8 cellular contexts compared by ENCODE assay signal in genomic region chr2:65186872-65187851, GRCh38. TPM values are rescaled to one million over a fixed set of nuclear protein-coding genes. Genes with fewer than 3 reads are reported as not detected.
A peak's percentile ranks its signal among the peaks of the same experiment; 100 is the strongest.
DNase-seq lines count a peak whose midpoint lies in the region; ATAC-seq and TF ChIP-seq lines count a peak whose summit lies in the region.

No MANE protein-coding gene starts in this region.

- H3K79me2 ChIP-seq in PC-3 (ENCODE audit: low read length): no peaks in the 10 kb centered on the region

- no peaks in the 10 kb centered on the region for H3K36me3 Mint-ChIP-seq in naive thymus-derived CD4-positive, alpha-beta T cell
- no peaks in the 10 kb centered on the region for H3K36me3 Mint-ChIP-seq in stimulated activated effector memory CD8-positive, alpha-beta T cell treated with anti-CD3 and anti-CD28 coated beads, Interleukin-12 subunit alpha, Interleukin-12 subunit beta, amount 100 ng/mL, for 72 hours

- TF ChIP-seq CTCF in PC-3 (conservative IDR thresholded peaks at IDR 0.05; ENCODE audit: low read depth, low read length) (peak; percentile 91), esophagus squamous epithelium (IDR thresholded peaks at IDR 0.05) (peak; percentile 54 to 82 (median 76))

- CTCF ChIA-PET in PC-3 (lab: Charles Lee): interaction anchor here (0.5 to 1.2 kb wide), 7 partner anchors 9 to 133 kb away, joined by 3 to 29 read pairs (median 5); no protein-coding TSS in a partner anchor
- CTCF ChIA-PET in naive thymus-derived CD4-positive, alpha-beta T cell (lab: Charles Lee): interaction anchor here (0.6 to 1.5 kb wide), 7 partner anchors 40 to 271 kb away, joined by 3 to 8 read pairs (median 3); no protein-coding TSS in a partner anchor

- H3K9me3 ChIP-seq in PC-3 (ENCODE audit: low read length) (no peaks in the 10 kb centered on the region), esophagus squamous epithelium (no peaks in the 10 kb centered on the region)
- H3K9me3 ChIP-seq in naive thymus-derived CD4-positive, alpha-beta T cell (ENCODE audit: control insufficient read depth in 2 of 3, low read length in 3 of 3): no peaks in the 10 kb centered on the region

- H2AFZ ChIP-seq in PC-3 (ENCODE audit: low read length): peak overlapping the region; percentile 78

- peak overlapping the region in 1 of 9 donors; percentile 3 for H3K27ac Mint-ChIP-seq in naive thymus-derived CD4-positive, alpha-beta T cell
- peak overlapping the region; percentile 30 for H3K27ac Mint-ChIP-seq in stimulated activated effector memory CD8-positive, alpha-beta T cell treated with anti-CD3 and anti-CD28 coated beads, Interleukin-12 subunit alpha, Interleukin-12 subunit beta, amount 100 ng/mL, for 72 hours

- POLR2A ChIA-PET in PC-3 (lab: Charles Lee; ENCODE audit: unreplicated experiment): interaction anchor here (0.8 to 1.0 kb wide), 2 partner anchors 40 to 131 kb away, joined by 3 to 5 read pairs; partner anchors contain the start of genes ACTR2 and CEP68
- POLR2A ChIA-PET in naive thymus-derived CD4-positive, alpha-beta T cell (lab: Charles Lee): interaction anchor here (1.6 kb wide), 1 partner anchor 8 kb away, joined by 7 read pairs; no protein-coding TSS in a partner anchor

- H3K9me3 Mint-ChIP-seq in naive thymus-derived CD4-positive, alpha-beta T cell: peaks cover 0 to 1% (median 0%) of the 10 kb centered on the region in 11 donors
- no peaks in the 10 kb centered on the region for H3K9me3 Mint-ChIP-seq in stimulated activated effector memory CD8-positive, alpha-beta T cell treated with anti-CD3 and anti-CD28 coated beads, Interleukin-12 subunit alpha, Interleukin-12 subunit beta, amount 100 ng/mL, for 72 hours

- DNase-seq in AG08396 (ENCODE audit: low spot score) (peak; percentile 88), HPDE6-E6E7 (ENCODE audit: extremely low spot score) (peak; percentile 81), PC-3 (peak; percentile 90), esophagus squamous epithelium (lab: John Stamatoyannopoulos, UW) (no peak)
- DNase-seq in activated T-cell treated with anti-CD3 and anti-CD28 coated beads, Interleukin-2, amount 50 U/mL, for 1 hour: peak; percentile 68
- peak; percentile 23 to 71 (median 57) for DNase-seq in naive thymus-derived CD4-positive, alpha-beta T cell
- peak; percentile 30 to 77 for DNase-seq in stimulated activated effector memory CD8-positive, alpha-beta T cell treated with anti-CD3 and anti-CD28 coated beads, Interleukin-12 subunit alpha, Interleukin-12 subunit beta, amount 100 ng/mL, for 72 hours (ENCODE audit: low spot score in 2 of 2)

- no peak overlapping the region for H3K4me3 Mint-ChIP-seq in naive thymus-derived CD4-positive, alpha-beta T cell
- H3K4me3 Mint-ChIP-seq in stimulated activated effector memory CD8-positive, alpha-beta T cell treated with anti-CD3 and anti-CD28 coated beads, Interleukin-12 subunit alpha, Interleukin-12 subunit beta, amount 100 ng/mL, for 72 hours: no peak overlapping the region

- H3F3A ChIP-seq in PC-3 (ENCODE audit: low read length, unreplicated experiment): no peaks in the 10 kb centered on the region

- H3K27ac ChIP-seq in PC-3 (ENCODE audit: low read length) (peak overlapping the region; percentile 49), esophagus squamous epithelium (no peak overlapping the region)
- no peak overlapping the region for H3K27ac ChIP-seq in naive thymus-derived CD4-positive, alpha-beta T cell (ENCODE audit: low read depth, low read length)

- H3K27me3 ChIP-seq in PC-3 (ENCODE audit: low read length) (no peaks in the 10 kb centered on the region), esophagus squamous epithelium (no peaks in the 10 kb centered on the region)
- peaks cover 0 to 3% of the 10 kb centered on the region in 2 donors for H3K27me3 ChIP-seq in naive thymus-derived CD4-positive, alpha-beta T cell (ENCODE audit: control insufficient read depth in 2 of 2, insufficient read depth in 2 of 2, low read length in 2 of 2)

- H3K27me3 Mint-ChIP-seq in naive thymus-derived CD4-positive, alpha-beta T cell: peaks cover 4 to 37% (median 12%) of the 10 kb centered on the region in 5 donors

- H3K36me3 ChIP-seq in PC-3 (ENCODE audit: low read depth, low read length) (no peaks in the 10 kb centered on the region), esophagus squamous epithelium (no peaks in the 10 kb centered on the region)
- no peaks in the 10 kb centered on the region for H3K36me3 ChIP-seq in naive thymus-derived CD4-positive, alpha-beta T cell (ENCODE audit: control insufficient read depth in 2 of 3, insufficient read depth in 3 of 3, low read length in 3 of 3)

- no peak for TF ChIP-seq POLR2A in esophagus squamous epithelium (IDR thresholded peaks at IDR 0.05)

- intact Hi-C loops in PC-3 (cut with micrococcal nuclease) (loop anchor here (1.0 to 10.0 kb wide), 5 partner anchors 18 to 388 kb away; partner anchors contain the start of gene RAB1A), esophagus squamous epithelium (cut with DNase I) (loop anchor here (10.0 kb wide), 1 partner anchor 122 kb away; no protein-coding TSS in a partner anchor)
- intact Hi-C loops in naive thymus-derived CD4-positive, alpha-beta T cell (cut with micrococcal nuclease): loop anchor here (1.0 to 2.0 kb wide), 4 partner anchors 123 to 386 kb away; no protein-coding TSS in a partner anchor

- BruUV-seq in PC-3 (replicated peaks; lab: Mats Ljungman, UMichigan): no TSS peak

- H3K4me1 ChIP-seq in PC-3 (ENCODE audit: insufficient read depth, low read length) (peaks cover 18% of the 10 kb centered on the region), esophagus squamous epithelium (peaks cover 0 to 3% (median 3%) of the 10 kb centered on the region in 3 donors)
- H3K4me1 ChIP-seq in naive thymus-derived CD4-positive, alpha-beta T cell (ENCODE audit: control insufficient read depth in 2 of 2, insufficient read depth in 2 of 2, low read length in 2 of 2): no peaks in the 10 kb centered on the region

- ATAC-seq in GM18870 (IDR thresholded peaks at IDR 0.05; ENCODE audit: unreplicated experiment): peak; percentile 69
- ATAC-seq in PC-3: peak; percentile 81
- ATAC-seq in naive thymus-derived CD4-positive, alpha-beta T cell: peak; percentile 97
- peak; percentile 81 for ATAC-seq in stimulated activated effector memory CD8-positive, alpha-beta T cell treated with anti-CD3 and anti-CD28 coated beads, Interleukin-12 subunit alpha, Interleukin-12 subunit beta, amount 100 ng/mL, for 72 hours

- no peaks in the 10 kb centered on the region for H3K9me2 ChIP-seq in PC-3 (replicated peaks; ENCODE audit: low read length)

- H4K20me1 ChIP-seq in PC-3 (ENCODE audit: low read length): no peaks in the 10 kb centered on the region

- WGBS in esophagus squamous epithelium, 2 donors: 45 to 50% methylated on average over 14 to 15 of the region's 19 CpGs

- H3K9ac ChIP-seq in PC-3 (ENCODE audit: low read length): peak overlapping the region; percentile 30; the same call in 1 of the 2 replicates

- H3K4me3 ChIP-seq in PC-3 (ENCODE audit: low read length) (peak overlapping the region; percentile 29; the same call in 1 of the 2 replicates), esophagus squamous epithelium (no peak overlapping the region)
- H3K4me3 ChIP-seq in naive thymus-derived CD4-positive, alpha-beta T cell (ENCODE audit: low read length): no peak overlapping the region

- peaks cover 0 to 13% (median 9%) of the 10 kb centered on the region in 7 donors for H3K4me1 Mint-ChIP-seq in naive thymus-derived CD4-positive, alpha-beta T cell
- peaks cover 9% of the 10 kb centered on the region for H3K4me1 Mint-ChIP-seq in stimulated activated effector memory CD8-positive, alpha-beta T cell treated with anti-CD3 and anti-CD28 coated beads, Interleukin-12 subunit alpha, Interleukin-12 subunit beta, amount 100 ng/mL, for 72 hours

- peak overlapping the region; percentile 74 for H3K4me2 ChIP-seq in PC-3 (ENCODE audit: low read length)

RNA-seq across cellular contexts. Expression of gene ACTR2, which starts 40.5 kb away (rescaled TPM):
- total RNA-seq in PC-3 (2014; rRNA removed) (56.7 and 67.2 TPM in 2 replicates), esophagus squamous epithelium (100 to 1,000 TPM in 1 of 4 donors, 10 to 100 TPM in 3; 70.6 to 124 (median 91.1) TPM)
- total RNA-seq in naive thymus-derived CD4-positive, alpha-beta T cell: 100 to 1,000 TPM; 180 to 435 (median 287) TPM
- polyA plus RNA-seq in naive thymus-derived CD4-positive, alpha-beta T cell: 100 to 1,000 TPM; 233 to 237 TPM

RNA-seq across cellular contexts. Expression of gene RAB1A, which starts 57.3 kb away (rescaled TPM):
- total RNA-seq in PC-3 (2014; rRNA removed) (96.9 and 97.3 TPM in 2 replicates), esophagus squamous epithelium (100 to 1,000 TPM in 1 of 4 donors, 10 to 100 TPM in 3; 72.6 to 101 (median 78.3) TPM)
- 10 to 100 TPM; 48.8 to 78.6 (median 65.8) TPM for total RNA-seq in naive thymus-derived CD4-positive, alpha-beta T cell
- polyA plus RNA-seq in naive thymus-derived CD4-positive, alpha-beta T cell: 10 to 100 TPM; 53.6 to 61.4 TPM
